In the genomic region with DNA sequence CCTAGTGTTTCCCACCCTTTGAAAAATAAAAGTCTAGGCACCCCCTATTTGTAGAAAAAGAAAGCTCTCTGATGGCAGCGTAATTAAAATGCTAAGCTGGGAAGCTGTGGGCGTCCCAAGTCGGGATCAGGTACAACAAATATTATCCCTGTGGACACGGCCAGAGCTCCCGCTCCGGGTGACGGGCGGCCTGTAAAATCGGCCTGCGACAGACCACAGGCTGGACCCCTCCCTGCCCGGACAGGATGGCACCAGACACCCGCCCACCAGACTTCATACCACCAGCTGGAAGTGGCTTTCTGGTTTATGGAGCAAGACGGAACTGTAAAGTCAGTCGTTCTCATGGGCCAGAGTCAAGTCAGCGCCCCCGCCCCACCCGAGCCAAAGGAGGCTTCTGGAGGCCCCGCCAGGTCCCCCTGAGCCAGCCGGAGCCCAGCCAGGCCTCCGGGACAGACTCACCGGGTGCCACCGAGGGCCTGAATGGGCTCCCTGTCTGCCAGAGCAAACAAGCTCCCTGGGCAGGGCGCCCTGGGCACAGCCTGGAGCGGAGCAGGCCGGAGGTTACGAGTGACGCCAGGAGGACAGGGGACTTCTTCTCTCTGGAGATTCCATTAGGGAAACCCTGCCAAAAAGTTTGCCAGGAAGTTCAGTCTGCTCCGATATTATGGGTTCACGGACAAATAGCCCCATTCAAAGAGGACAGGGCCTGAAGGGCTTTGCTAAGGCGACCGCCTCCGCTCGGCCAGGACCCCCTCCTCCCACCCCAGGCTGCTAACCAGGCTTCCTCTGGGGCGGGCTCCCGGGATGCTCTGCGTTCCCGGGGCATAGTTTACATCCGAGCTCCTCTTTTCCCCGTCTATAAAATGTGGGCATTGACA, we compare ENCODE assay signal across 10 cellular contexts.
DNase-seq lines count a peak whose midpoint lies in the region; ATAC-seq, FAIRE-seq and TF ChIP-seq lines count a peak whose summit lies in the region.
"Had no signal": no experiment of that assay in that cellular context is flagged by ENCODE, and none has a peak within 500 bp of the region (broad histone marks: within the 10 kb centered on the region; RNA-seq: fewer than 3 reads in every experiment).

No MANE protein-coding gene starts in this region.

- H2AFZ ChIP-seq in HepG2 (ENCODE audit: low read length) = no peak overlapping the region

- intact Hi-C loops in HepG2 (cut with micrococcal nuclease; ENCODE audit: unreplicated experiment) = no loop called here

- DNase-seq in HepG2 (ENCODE audit: low spot score) (no peak), NCI-H146 (lab: John Stamatoyannopoulos, UW) (no peak), dermis blood vessel endothelial cell (no peak), HuH-7 (ENCODE audit: low spot score) (no peak)
- DNase-seq in stimulated activated naive CD4-positive, alpha-beta T cell treated with Interleukin-2 at 50 U/mL for 16 hours (lab: John Stamatoyannopoulos, UW) = no peak
- DNase-seq: activated CD8-positive, alpha-beta memory T cell treated with anti-CD3 and anti-CD28 coated beads, Interleukin-2, amount 50 U/mL, for 48 hours; GF-D8 had no signal

- peaks cover 26% of the 10 kb centered on the region for H3K9me3 ChIP-seq in BLaER1
- no peaks in the 10 kb centered on the region for H3K9me3 ChIP-seq in HepG2 (ENCODE audit: low read length)

- no peak for TF ChIP-seq EP300 in HepG2 (IDR thresholded peaks at IDR 0.05; ENCODE audit: low read depth in 2 of 2, low read length in 2 of 2)
- TF ChIP-seq EP300 in HepG2 (CRISPR knock-in tag; IDR thresholded peaks at IDR 0.05; ENCODE audit: borderline replicate concordance) = no peak

- WGBS in HepG2 (ENCODE audit: low lambda C conversion rate) = 58% methylated on average over 19 of the region's 39 CpGs

- ATAC-seq in HepG2 = peak; percentile 15; the same call in 1 of the 3 replicates

- H3K27ac ChIP-seq in BLaER1 = peak overlapping the region; percentile 90
- peak overlapping the region; percentile 79 for H3K27ac ChIP-seq in cingulate gyrus (ENCODE audit: low read depth, low read length)
- H3K27ac ChIP-seq in HepG2 (ENCODE audit: extremely low read length, insufficient read depth, low read length) = no peak overlapping the region
- H3K27ac ChIP-seq in rectal smooth muscle tissue (ENCODE audit: low read depth, low read length) = peak overlapping the region; percentile 45

- peak overlapping the region; percentile 53 for H3K4me3 ChIP-seq in BLaER1
- peak overlapping the region in 2 of 3 experiments; percentile 33 to 50; a peak in 4 of 6 replicates for H3K4me3 ChIP-seq in HepG2 (replicated peaks in 1 of 3; ENCODE audit: insufficient read depth in 1 of 3, low read depth in 2 of 3, low read length in 3 of 3)
- H3K4me3 ChIP-seq in rectal smooth muscle tissue (ENCODE audit: low read length) = no peak overlapping the region

- H3K4me1 ChIP-seq in BLaER1 (peaks cover 44% of the 10 kb centered on the region), HepG2 (ENCODE audit: insufficient read depth, low read length) (peaks cover 24% of the 10 kb centered on the region), rectal smooth muscle tissue (ENCODE audit: control insufficient read depth, insufficient read depth, low read length) (peaks cover 6% of the 10 kb centered on the region)

- TF ChIP-seq CTCF in HepG2 (CRISPR knock-in tag; IDR thresholded peaks at IDR 0.05) = no peak

- TF ChIP-seq RAD21 in HepG2 (CRISPR knock-in tag; IDR thresholded peaks at IDR 0.05) = no peak

- BruUV-seq in HepG2 (replicated peaks; lab: Mats Ljungman, UMichigan) = no TSS peak

- peak overlapping the region; percentile 94 for H3K4me2 ChIP-seq in BLaER1
- H3K4me2 ChIP-seq in HepG2 (ENCODE audit: low read depth, low read length) = peak overlapping the region; percentile 90

- H3K79me2 ChIP-seq in HepG2 (ENCODE audit: insufficient read depth, low read length) = no peaks in the 10 kb centered on the region

- H4K20me1 ChIP-seq in BLaER1 (no peaks in the 10 kb centered on the region), HepG2 (ENCODE audit: insufficient read depth, low read length) (no peaks in the 10 kb centered on the region)

- FAIRE-seq in HepG2 (lab: Jason Lieb, UNC) = no peak

- in situ Hi-C loops in HepG2 (cut with HindIII; ENCODE audit: extremely low pct_ligation_motif_present, low pct_unique_long_range_greater_than_20kb) = no loop called here

- CTCF ChIA-PET in HepG2 (lab: Yijun Ruan, JAX; ENCODE audit: low intra/inter-chr PET ratio, low total read pairs) = no interaction called here

- TF ChIP-seq POLR2A in HepG2 (IDR thresholded peaks at IDR 0.05; ENCODE audit: insufficient read depth in 1 of 2, low read depth in 2 of 2, low read length in 2 of 2) = no peak

- H3K36me3 ChIP-seq in BLaER1 = no peaks in the 10 kb centered on the region
- no peaks in the 10 kb centered on the region for H3K36me3 ChIP-seq in HepG2 (replicated peaks in 1 of 2; ENCODE audit: control insufficient read depth in 1 of 2, insufficient read depth in 2 of 2, low read length in 2 of 2)
- H3K36me3 ChIP-seq in rectal smooth muscle tissue (ENCODE audit: control insufficient read depth, insufficient read depth, low read length) = no peaks in the 10 kb centered on the region

- POLR2A ChIA-PET in HepG2 (lab: Yijun Ruan, JAX) = no interaction called here

- H3K27me3 ChIP-seq in BLaER1 (no peaks in the 10 kb centered on the region), HepG2 (ENCODE audit: control insufficient read depth in 1 of 2, insufficient read depth in 2 of 2, low read length in 2 of 2) (peaks cover 4 to 65% of the 10 kb centered on the region in 2 experiments), rectal smooth muscle tissue (ENCODE audit: control insufficient read depth, insufficient read depth, low read length) (no peaks in the 10 kb centered on the region)

- H3K9ac ChIP-seq in BLaER1 (peak overlapping the region; percentile 71), HepG2 (ENCODE audit: insufficient read depth, low read depth, low read length) (peak overlapping the region; percentile 30; the same call in 1 of the 2 replicates), rectal smooth muscle tissue (ENCODE audit: low read length) (no peak overlapping the region)

TF ChIP-seq in HepG2, 621 proteins besides CTCF, POLR2A, EP300 and RAD21 (continues in another document):
- TF ChIP-seq KDM5B (CRISPR knock-in tag; IDR thresholded peaks at IDR 0.05; ENCODE audit: borderline replicate concordance) (no peak), ZNF720 (CRISPR knock-in tag; IDR thresholded peaks at IDR 0.05) (no peak), DMAP1 (CRISPR knock-in tag; IDR thresholded peaks at IDR 0.05) (no peak), ZNF598 (CRISPR knock-in tag; IDR thresholded peaks at IDR 0.05; ENCODE audit: borderline replicate concordance) (no peak), RFX1 (IDR thresholded peaks at IDR 0.05) (no peak), FLYWCH1 (CRISPR knock-in tag; IDR thresholded peaks at IDR 0.05) (no peak), KLF16 (CRISPR knock-in tag; IDR thresholded peaks at IDR 0.05) (no peak), TBL1XR1 (IDR thresholded peaks at IDR 0.05; ENCODE audit: borderline replicate concordance, low read length, partially characterized antibody) (no peak), ZNF34 (CRISPR knock-in tag; IDR thresholded peaks at IDR 0.05; ENCODE audit: borderline replicate concordance) (no peak), ZFX (CRISPR knock-in tag; IDR thresholded peaks at IDR 0.05; ENCODE audit: low read depth) (peak; percentile 2; the same call in 1 of the 2 replicates), CEBPB (IDR thresholded peaks at IDR 0.05; ENCODE audit: borderline replicate concordance, low read depth, low read length) (no peak), HIVEP1 (CRISPR knock-in tag; IDR thresholded peaks at IDR 0.05) (no peak), FOXP1 (IDR thresholded peaks at IDR 0.05) (no peak), FOXP1 (CRISPR knock-in tag; IDR thresholded peaks at IDR 0.05) (no peak), ARNTL (CRISPR knock-in tag; IDR thresholded peaks at IDR 0.05) (no peak), POLR2AphosphoS5 (IDR thresholded peaks at IDR 0.05; ENCODE audit: low read depth, low read length) (no peak), ZNF644 (CRISPR knock-in tag; IDR thresholded peaks at IDR 0.05; ENCODE audit: low read depth) (no peak), PHF20 (CRISPR knock-in tag; IDR thresholded peaks at IDR 0.05) (no peak), SP4 (CRISPR knock-in tag; IDR thresholded peaks at IDR 0.05) (no peak), GABPB1 (CRISPR knock-in tag; IDR thresholded peaks at IDR 0.05) (peak; percentile 7; the same call in 1 of the 2 replicates), HNF4A (CRISPR knock-in tag; IDR thresholded peaks at IDR 0.05) (no peak), ZNF780A (CRISPR knock-in tag; IDR thresholded peaks at IDR 0.05) (no peak)
- TF ChIP-seq, protein P1, sequence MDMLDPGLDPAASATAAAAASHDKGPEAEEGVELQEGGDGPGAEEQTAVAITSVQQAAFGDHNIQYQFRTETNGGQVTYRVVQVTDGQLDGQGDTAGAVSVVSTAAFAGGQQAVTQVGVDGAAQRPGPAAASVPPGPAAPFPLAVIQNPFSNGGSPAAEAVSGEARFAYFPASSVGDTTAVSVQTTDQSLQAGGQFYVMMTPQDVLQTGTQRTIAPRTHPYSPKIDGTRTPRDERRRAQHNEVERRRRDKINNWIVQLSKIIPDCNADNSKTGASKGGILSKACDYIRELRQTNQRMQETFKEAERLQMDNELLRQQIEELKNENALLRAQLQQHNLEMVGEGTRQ (IDR thresholded peaks at IDR 0.05; ENCODE audit: low read depth, low read length) = no peak
- TF ChIP-seq, protein P1 (CRISPR knock-in tag; IDR thresholded peaks at IDR 0.05; ENCODE audit: borderline replicate concordance) = no peak
- TF ChIP-seq, protein P2, sequence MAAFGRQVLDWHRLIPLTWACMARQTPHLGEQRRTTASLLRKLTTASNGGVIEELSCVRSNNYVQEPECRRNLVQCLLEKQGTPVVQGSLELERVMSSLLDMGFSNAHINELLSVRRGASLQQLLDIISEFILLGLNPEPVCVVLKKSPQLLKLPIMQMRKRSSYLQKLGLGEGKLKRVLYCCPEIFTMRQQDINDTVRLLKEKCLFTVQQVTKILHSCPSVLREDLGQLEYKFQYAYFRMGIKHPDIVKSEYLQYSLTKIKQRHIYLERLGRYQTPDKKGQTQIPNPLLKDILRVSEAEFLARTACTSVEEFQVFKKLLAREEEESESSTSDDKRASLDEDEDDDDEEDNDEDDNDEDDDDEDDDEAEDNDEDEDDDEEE (CRISPR knock-in tag; IDR thresholded peaks at IDR 0.05) = no peak
